ENCODE assay signal across 24 cellular contexts in genomic region chr17:47078801-47079200, GRCh38.
"Had no signal": no experiment of that assay in that cellular context is flagged by ENCODE, and none has a peak within 500 bp of the region (broad histone marks: within the 10 kb centered on the region; RNA-seq: fewer than 3 reads in every experiment).

No MANE protein-coding gene starts in this region.

- ATAC-seq: effector memory CD8-positive, alpha-beta T cell; esophagus mucosa; foreskin keratinocyte; gastrocnemius medialis; gastroesophageal sphincter; heart left ventricle; heart right ventricle had no signal

- DNase-seq: colonic mucosa; cortex of kidney; dermis blood vessel endothelial cell; dorsolateral prefrontal cortex; effector CD4-positive, alpha-beta T cell; effector CD8-positive, alpha-beta T cell; effector memory CD4-positive, alpha-beta T cell; effector memory CD8-positive, alpha-beta T cell; erythroblast; esophagus squamous epithelium; foreskin fibroblast; foreskin keratinocyte; foreskin melanocyte; gastrocnemius medialis; glutamatergic neuron; head of caudate nucleus; heart left ventricle; heart right ventricle had no signal

- FAIRE-seq: colon, endometrium, endothelial cell of umbilical vein, frontal cortex had no signal
